ENCODE assay signal across 1 cellular context in the genomic region with DNA sequence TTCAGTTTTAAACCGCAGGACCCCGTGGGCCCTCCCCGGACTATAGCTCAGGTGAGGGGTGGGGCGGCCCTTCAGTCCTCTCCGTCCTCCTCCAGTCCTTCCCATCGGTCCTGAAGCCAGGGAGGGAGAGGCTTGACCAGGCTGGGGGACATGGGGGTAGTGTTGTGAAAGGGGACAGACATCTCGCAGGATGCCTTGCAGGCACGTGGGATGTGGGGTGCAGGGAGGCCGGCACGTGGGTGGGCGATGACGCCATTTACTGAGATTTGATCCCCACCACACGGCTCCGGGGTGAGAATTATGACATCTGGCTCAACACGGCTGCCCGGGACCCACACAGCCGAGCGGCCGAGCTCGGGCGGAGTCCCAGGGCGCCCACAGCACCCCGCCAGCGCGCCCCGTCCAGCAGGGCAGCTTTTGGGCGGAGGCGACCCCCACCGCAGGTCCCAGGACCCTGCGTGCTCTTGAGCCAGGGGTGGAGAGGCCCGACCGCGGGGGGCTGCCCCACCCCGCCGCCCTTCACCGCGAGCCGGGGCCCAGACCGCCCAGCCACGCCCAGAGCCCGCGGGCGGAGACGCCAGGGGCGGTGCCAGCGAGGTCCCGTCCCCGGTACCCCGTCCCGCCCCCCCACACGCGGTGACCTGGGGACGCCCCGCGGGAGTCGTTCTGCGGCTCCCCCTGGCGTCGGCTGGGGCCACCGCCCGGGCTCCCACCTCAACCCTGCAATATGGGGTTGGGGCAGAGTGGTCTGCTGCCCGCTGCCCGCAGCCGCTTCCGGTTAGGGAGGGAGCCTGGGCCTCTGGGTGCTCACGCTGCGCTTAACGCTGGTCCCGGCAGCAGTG.
TF ChIP-seq lines count a peak whose summit lies in the region.

No MANE protein-coding gene starts in this region.

TF ChIP-seq in HepG2, 621 proteins besides CTCF, POLR2A, EP300 and RAD21 (continued from another document and continues in another):
- TF ChIP-seq, protein P1, sequence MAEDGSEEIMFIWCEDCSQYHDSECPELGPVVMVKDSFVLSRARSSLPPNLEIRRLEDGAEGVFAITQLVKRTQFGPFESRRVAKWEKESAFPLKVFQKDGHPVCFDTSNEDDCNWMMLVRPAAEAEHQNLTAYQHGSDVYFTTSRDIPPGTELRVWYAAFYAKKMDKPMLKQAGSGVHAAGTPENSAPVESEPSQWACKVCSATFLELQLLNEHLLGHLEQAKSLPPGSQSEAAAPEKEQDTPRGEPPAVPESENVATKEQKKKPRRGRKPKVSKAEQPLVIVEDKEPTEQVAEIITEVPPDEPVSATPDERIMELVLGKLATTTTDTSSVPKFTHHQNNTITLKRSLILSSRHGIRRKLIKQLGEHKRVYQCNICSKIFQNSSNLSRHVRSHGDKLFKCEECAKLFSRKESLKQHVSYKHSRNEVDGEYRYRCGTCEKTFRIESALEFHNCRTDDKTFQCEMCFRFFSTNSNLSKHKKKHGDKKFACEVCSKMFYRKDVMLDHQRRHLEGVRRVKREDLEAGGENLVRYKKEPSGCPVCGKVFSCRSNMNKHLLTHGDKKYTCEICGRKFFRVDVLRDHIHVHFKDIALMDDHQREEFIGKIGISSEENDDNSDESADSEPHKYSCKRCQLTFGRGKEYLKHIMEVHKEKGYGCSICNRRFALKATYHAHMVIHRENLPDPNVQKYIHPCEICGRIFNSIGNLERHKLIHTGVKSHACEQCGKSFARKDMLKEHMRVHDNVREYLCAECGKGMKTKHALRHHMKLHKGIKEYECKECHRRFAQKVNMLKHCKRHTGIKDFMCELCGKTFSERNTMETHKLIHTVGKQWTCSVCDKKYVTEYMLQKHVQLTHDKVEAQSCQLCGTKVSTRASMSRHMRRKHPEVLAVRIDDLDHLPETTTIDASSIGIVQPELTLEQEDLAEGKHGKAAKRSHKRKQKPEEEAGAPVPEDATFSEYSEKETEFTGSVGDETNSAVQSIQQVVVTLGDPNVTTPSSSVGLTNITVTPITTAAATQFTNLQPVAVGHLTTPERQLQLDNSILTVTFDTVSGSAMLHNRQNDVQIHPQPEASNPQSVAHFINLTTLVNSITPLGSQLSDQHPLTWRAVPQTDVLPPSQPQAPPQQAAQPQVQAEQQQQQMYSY (CRISPR knock-in tag; IDR thresholded peaks at IDR 0.05) = no peak
- TF ChIP-seq POLR2AphosphoS5 (IDR thresholded peaks at IDR 0.05; ENCODE audit: low read depth, low read length) (no peak), ZSCAN31 (CRISPR knock-in tag; IDR thresholded peaks at IDR 0.05; ENCODE audit: low read depth) (no peak), GABPB1 (CRISPR knock-in tag; IDR thresholded peaks at IDR 0.05) (peak; percentile 74), ZNF484 (CRISPR knock-in tag; IDR thresholded peaks at IDR 0.05; ENCODE audit: borderline replicate concordance, low read depth) (no peak), NPAS2 (CRISPR knock-in tag; IDR thresholded peaks at IDR 0.05; ENCODE audit: borderline replicate concordance) (no peak), GPN1 (CRISPR knock-in tag; IDR thresholded peaks at IDR 0.05; ENCODE audit: borderline replicate concordance) (no peak), ZNF607 (CRISPR knock-in tag; IDR thresholded peaks at IDR 0.05; ENCODE audit: borderline replicate concordance) (no peak), THAP8 (CRISPR knock-in tag; IDR thresholded peaks at IDR 0.05; ENCODE audit: borderline replicate concordance) (no peak), HOXA3 (CRISPR knock-in tag; IDR thresholded peaks at IDR 0.05) (no peak), ZNF766 (CRISPR knock-in tag; IDR thresholded peaks at IDR 0.05; ENCODE audit: borderline replicate concordance) (no peak), TAF15 (IDR thresholded peaks at IDR 0.05; ENCODE audit: low read depth, low read length, poor library complexity, severe bottlenecking) (peak; percentile 2), ZNF24 (IDR thresholded peaks at IDR 0.05) (no peak), RBM39 (IDR thresholded peaks at IDR 0.05; ENCODE audit: low read depth, low read length, poor library complexity, severe bottlenecking) (no peak), KAT8 (CRISPR knock-in tag; IDR thresholded peaks at IDR 0.05) (no peak), REL (CRISPR knock-in tag; conservative IDR thresholded peaks at IDR 0.05) (no peak), ARID5B (CRISPR knock-in tag; IDR thresholded peaks at IDR 0.05) (no peak), ZHX1 (CRISPR knock-in tag; IDR thresholded peaks at IDR 0.05; ENCODE audit: low read depth) (no peak), MXI1 (IDR thresholded peaks at IDR 0.05; ENCODE audit: borderline replicate concordance, low read depth, low read length) (no peak; the same call in 2 of the 3 replicates), ZNF597 (CRISPR knock-in tag; IDR thresholded peaks at IDR 0.05) (no peak), SMYD3 (CRISPR knock-in tag; IDR thresholded peaks at IDR 0.05) (no peak), ZNF260 (CRISPR knock-in tag; IDR thresholded peaks at IDR 0.05; ENCODE audit: borderline replicate concordance, low read depth) (no peak), NCOA5 (CRISPR knock-in tag; IDR thresholded peaks at IDR 0.05) (no peak), SALL1 (CRISPR knock-in tag; IDR thresholded peaks at IDR 0.05) (no peak), HMG20A (CRISPR knock-in tag; IDR thresholded peaks at IDR 0.05; ENCODE audit: borderline replicate concordance) (no peak), ZSCAN21 (CRISPR knock-in tag; IDR thresholded peaks at IDR 0.05; ENCODE audit: borderline replicate concordance) (no peak), CBFB (CRISPR knock-in tag; IDR thresholded peaks at IDR 0.05) (no peak), MAZ (IDR thresholded peaks at IDR 0.05; ENCODE audit: borderline replicate concordance, low read depth, low read length) (no peak), MAZ (CRISPR knock-in tag; IDR thresholded peaks at IDR 0.05; ENCODE audit: low read depth) (no peak), ZNF724P (CRISPR knock-in tag; IDR thresholded peaks at IDR 0.05; ENCODE audit: borderline replicate concordance) (no peak), SMAD3 (CRISPR knock-in tag; IDR thresholded peaks at IDR 0.05) (no peak), RNF2 (conservative IDR thresholded peaks at IDR 0.05; ENCODE audit: low read depth) (no peak), CENPBD1 (CRISPR knock-in tag; IDR thresholded peaks at IDR 0.05; ENCODE audit: borderline replicate concordance, low read depth) (no peak)
- TF ChIP-seq, protein P2, sequence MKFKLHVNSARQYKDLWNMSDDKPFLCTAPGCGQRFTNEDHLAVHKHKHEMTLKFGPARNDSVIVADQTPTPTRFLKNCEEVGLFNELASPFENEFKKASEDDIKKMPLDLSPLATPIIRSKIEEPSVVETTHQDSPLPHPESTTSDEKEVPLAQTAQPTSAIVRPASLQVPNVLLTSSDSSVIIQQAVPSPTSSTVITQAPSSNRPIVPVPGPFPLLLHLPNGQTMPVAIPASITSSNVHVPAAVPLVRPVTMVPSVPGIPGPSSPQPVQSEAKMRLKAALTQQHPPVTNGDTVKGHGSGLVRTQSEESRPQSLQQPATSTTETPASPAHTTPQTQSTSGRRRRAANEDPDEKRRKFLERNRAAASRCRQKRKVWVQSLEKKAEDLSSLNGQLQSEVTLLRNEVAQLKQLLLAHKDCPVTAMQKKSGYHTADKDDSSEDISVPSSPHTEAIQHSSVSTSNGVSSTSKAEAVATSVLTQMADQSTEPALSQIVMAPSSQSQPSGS (CRISPR knock-in tag; IDR thresholded peaks at IDR 0.05) = no peak
- TF ChIP-seq, protein P3, sequence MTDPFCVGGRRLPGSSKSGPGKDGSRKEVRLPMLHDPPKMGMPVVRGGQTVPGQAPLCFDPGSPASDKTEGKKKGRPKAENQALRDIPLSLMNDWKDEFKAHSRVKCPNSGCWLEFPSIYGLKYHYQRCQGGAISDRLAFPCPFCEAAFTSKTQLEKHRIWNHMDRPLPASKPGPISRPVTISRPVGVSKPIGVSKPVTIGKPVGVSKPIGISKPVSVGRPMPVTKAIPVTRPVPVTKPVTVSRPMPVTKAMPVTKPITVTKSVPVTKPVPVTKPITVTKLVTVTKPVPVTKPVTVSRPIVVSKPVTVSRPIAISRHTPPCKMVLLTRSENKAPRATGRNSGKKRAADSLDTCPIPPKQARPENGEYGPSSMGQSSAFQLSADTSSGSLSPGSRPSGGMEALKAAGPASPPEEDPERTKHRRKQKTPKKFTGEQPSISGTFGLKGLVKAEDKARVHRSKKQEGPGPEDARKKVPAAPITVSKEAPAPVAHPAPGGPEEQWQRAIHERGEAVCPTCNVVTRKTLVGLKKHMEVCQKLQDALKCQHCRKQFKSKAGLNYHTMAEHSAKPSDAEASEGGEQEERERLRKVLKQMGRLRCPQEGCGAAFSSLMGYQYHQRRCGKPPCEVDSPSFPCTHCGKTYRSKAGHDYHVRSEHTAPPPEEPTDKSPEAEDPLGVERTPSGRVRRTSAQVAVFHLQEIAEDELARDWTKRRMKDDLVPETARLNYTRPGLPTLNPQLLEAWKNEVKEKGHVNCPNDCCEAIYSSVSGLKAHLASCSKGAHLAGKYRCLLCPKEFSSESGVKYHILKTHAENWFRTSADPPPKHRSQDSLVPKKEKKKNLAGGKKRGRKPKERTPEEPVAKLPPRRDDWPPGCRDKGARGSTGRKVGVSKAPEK (CRISPR knock-in tag; IDR thresholded peaks at IDR 0.05; ENCODE audit: borderline replicate concordance) = no peak
- TF ChIP-seq, protein P4, sequence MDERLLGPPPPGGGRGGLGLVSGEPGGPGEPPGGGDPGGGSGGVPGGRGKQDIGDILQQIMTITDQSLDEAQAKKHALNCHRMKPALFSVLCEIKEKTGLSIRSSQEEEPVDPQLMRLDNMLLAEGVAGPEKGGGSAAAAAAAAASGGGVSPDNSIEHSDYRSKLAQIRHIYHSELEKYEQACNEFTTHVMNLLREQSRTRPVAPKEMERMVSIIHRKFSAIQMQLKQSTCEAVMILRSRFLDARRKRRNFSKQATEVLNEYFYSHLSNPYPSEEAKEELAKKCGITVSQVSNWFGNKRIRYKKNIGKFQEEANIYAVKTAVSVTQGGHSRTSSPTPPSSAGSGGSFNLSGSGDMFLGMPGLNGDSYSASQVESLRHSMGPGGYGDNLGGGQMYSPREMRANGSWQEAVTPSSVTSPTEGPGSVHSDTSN (CRISPR knock-in tag; IDR thresholded peaks at IDR 0.05) = no peak
- TF ChIP-seq, protein P5, sequence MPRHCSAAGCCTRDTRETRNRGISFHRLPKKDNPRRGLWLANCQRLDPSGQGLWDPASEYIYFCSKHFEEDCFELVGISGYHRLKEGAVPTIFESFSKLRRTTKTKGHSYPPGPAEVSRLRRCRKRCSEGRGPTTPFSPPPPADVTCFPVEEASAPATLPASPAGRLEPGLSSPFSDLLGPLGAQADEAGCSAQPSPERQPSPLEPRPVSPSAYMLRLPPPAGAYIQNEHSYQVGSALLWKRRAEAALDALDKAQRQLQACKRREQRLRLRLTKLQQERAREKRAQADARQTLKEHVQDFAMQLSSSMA (CRISPR knock-in tag; IDR thresholded peaks at IDR 0.05) = no peak
